ENCODE assay signal across 10 cellular contexts in the genomic region with DNA sequence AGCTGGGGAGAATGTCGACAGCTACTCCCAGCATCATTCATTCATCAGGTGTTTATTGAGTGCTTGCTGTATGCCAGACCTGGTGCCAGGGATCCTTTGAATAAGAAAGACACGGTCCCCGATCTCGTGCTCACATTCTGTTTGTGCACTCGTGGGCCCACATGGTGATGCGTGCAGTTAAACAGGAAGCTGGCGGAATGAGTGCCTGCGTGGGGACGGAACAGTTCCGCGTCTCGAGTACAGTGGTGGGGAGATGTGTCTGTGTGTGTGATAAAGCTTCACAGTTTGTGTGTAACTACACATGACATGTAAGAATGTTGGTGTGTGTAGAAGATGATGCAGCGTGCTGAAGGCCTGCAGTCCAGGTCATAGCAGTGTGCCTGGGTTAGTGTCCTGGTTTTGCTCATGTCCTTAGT. TPM values are rescaled to one million over a fixed set of nuclear protein-coding genes. Genes with fewer than 3 reads are reported as not detected.
DNase-seq lines count a peak whose midpoint lies in the region; ATAC-seq and TF ChIP-seq lines count a peak whose summit lies in the region.
"Had no signal": no experiment of that assay in that cellular context is flagged by ENCODE, and none has a peak within 500 bp of the region (broad histone marks: within the 10 kb centered on the region; RNA-seq: fewer than 3 reads in every experiment).

No MANE protein-coding gene starts in this region.

- in situ Hi-C loops in GM13976 (cut with MboI; ENCODE audit: low sequenced_read_pairs, unreplicated experiment) (loop anchor here (10.0 to 25.0 kb wide), 2 partner anchors 77 to 790 kb away; no protein-coding TSS in a partner anchor), transverse colon (cut with MboI; ENCODE audit: low pct_ligation_motif_present in 1 of 4, low pct_unique_long_range_greater_than_20kb in 1 of 4, low sequenced_read_pairs in 3 of 4) (loop anchor here in 2 of 4 donors (25.0 kb wide), 3 partner anchors 190 to 815 kb away; partner anchors contain the start of gene ZBP1 (in 1 of the 2))

- no peak for TF ChIP-seq EP300 in transverse colon (IDR thresholded peaks at IDR 0.05; ENCODE audit: low read depth)

- intact Hi-C loops in transverse colon (cut with DNase I; ENCODE audit: low total_unique reads): loop anchor here (5.0 kb wide), 2 partner anchors 45 to 85 kb away; no protein-coding TSS in a partner anchor

- DNase-seq in GM13976 (ENCODE audit: low spot score): peak; percentile 40
- DNase-seq in activated T-cell treated with anti-CD3 and anti-CD28 coated beads for 24 hours (ENCODE audit: low read depth): peak; percentile 43
- DNase-seq in left kidney (ENCODE audit: low read depth, low spot score): peak; percentile 23
- peak; percentile 57 for DNase-seq in transverse colon
- DNase-seq in SKM-1 treated with dmso at 0.1 percent for 144 hours (lab: John Stamatoyannopoulos, UW; ENCODE audit: unreplicated experiment): no peak
- DNase-seq in AML-193 (lab: John Stamatoyannopoulos, UW): no peak

- peak overlapping the region; percentile 92 to 95 (median 93) for H3K27ac ChIP-seq in transverse colon
- H3K27ac ChIP-seq: parathyroid adenoma had no signal

- no peaks in the 10 kb centered on the region for H3K9me3 ChIP-seq in transverse colon
- H3K9me3 ChIP-seq: adrenal gland had no signal

- H3K4me1 ChIP-seq in transverse colon: peaks cover 35 to 92% (median 67%) of the 10 kb centered on the region in 4 donors
- H3K4me1 ChIP-seq: parathyroid adenoma had no signal

- H3K36me3 ChIP-seq in transverse colon: peaks cover 0 to 6% (median 0%) of the 10 kb centered on the region in 4 donors

- no peaks in the 10 kb centered on the region for H3K27me3 ChIP-seq in transverse colon
- H3K27me3 ChIP-seq: adrenal gland had no signal

- H3K4me3 ChIP-seq in transverse colon: no peak overlapping the region
- H3K4me3 ChIP-seq: adrenal gland had no signal

- TF ChIP-seq POLR2A in transverse colon (IDR thresholded peaks at IDR 0.05): no peak

- no peak for TF ChIP-seq CTCF in GM13976 (IDR thresholded peaks at IDR 0.05; ENCODE audit: borderline replicate concordance, control extremely low read depth, extremely low read depth, insufficient read depth, missing control alignments)
- TF ChIP-seq CTCF in transverse colon (IDR thresholded peaks at IDR 0.05): no peak

- ATAC-seq in HG03159 (IDR thresholded peaks at IDR 0.05; ENCODE audit: unreplicated experiment) (peak; percentile 11), HG03457 (IDR thresholded peaks at IDR 0.05; ENCODE audit: unreplicated experiment) (no peak)

- WGBS in transverse colon (ENCODE audit: low coverage in 1 of 2), 2 donors: 36 to 56% methylated on average over 5 to 13 of the region's 13 CpGs

RNA-seq across cellular contexts. Expression of gene RBM38, which starts 6.5 kb away (rescaled TPM):
- total RNA-seq in transverse colon: 10 to 100 TPM; 26.5 to 37.4 (median 30.4) TPM

RNA-seq across cellular contexts. Expression of gene RAE1, which starts 46.6 kb away (rescaled TPM):
- total RNA-seq in transverse colon: 10 to 100 TPM in 3 of 4 donors, 1 to 10 TPM in 1; 5.6 to 29.9 (median 15.2) TPM

Comparison
In these comparisons a context has a peak if more than half of its experiments do, and no peak if none do; other contexts are left out.
1. DNase-seq: peak in GM13976 (single experiment), activated T-cell treated with anti-CD3 and anti-CD28 coated beads for 24 hours (single experiment), left kidney (single experiment) and transverse colon (single experiment); none in SKM-1 treated with dmso at 0.1 percent for 144 hours (single experiment) and AML-193 (0 of 2).